In genomic region chr16:1446296-1447080, GRCh38 we compare ENCODE assay signal across 28 cellular contexts. TPM values are rescaled to one million over a fixed set of nuclear protein-coding genes. Genes with fewer than 3 reads are reported as not detected.
DNase-seq lines count a peak whose midpoint lies in the region; ATAC-seq, FAIRE-seq and TF ChIP-seq lines count a peak whose summit lies in the region.
"Had no signal": no experiment of that assay in that cellular context is flagged by ENCODE, and none has a peak within 500 bp of the region (broad histone marks: within the 10 kb centered on the region; RNA-seq: fewer than 3 reads in every experiment).

No MANE protein-coding gene starts in this region.

- H3K4me1 ChIP-seq in HepG2 (ENCODE audit: insufficient read depth, low read length), result peaks cover 7% of the 10 kb centered on the region
- no peaks in the 10 kb centered on the region for H3K4me1 ChIP-seq in right lobe of liver
- no peaks in the 10 kb centered on the region for H3K4me1 ChIP-seq in PC-3 (ENCODE audit: insufficient read depth, low read length)
- H3K4me1 ChIP-seq in foreskin keratinocyte, result no peaks in the 10 kb centered on the region
- H3K4me1 ChIP-seq: A549, HAP-1 had no signal

- H3F3A ChIP-seq in PC-3 (ENCODE audit: low read length, unreplicated experiment), result no peaks in the 10 kb centered on the region

- no peaks in the 10 kb centered on the region for H3K79me2 ChIP-seq in HepG2 (ENCODE audit: insufficient read depth, low read length)
- no peaks in the 10 kb centered on the region for H3K79me2 ChIP-seq in PC-3 (ENCODE audit: low read length)

- H3K9ac ChIP-seq in HepG2 (ENCODE audit: insufficient read depth, low read depth, low read length) (no peak overlapping the region), PC-3 (ENCODE audit: low read length) (no peak overlapping the region)
- H3K9ac ChIP-seq: GM23248 had no signal

- no peaks in the 10 kb centered on the region for H3K27me3 Mint-ChIP-seq in memory B cell
- H3K27me3 Mint-ChIP-seq: CD4-positive, CD25-positive, alpha-beta regulatory T cell; CD8-positive, alpha-beta memory T cell had no signal

- no peak overlapping the region for H3K4me3 ChIP-seq in HepG2 (replicated peaks in 1 of 3; ENCODE audit: insufficient read depth in 1 of 3, low read depth in 2 of 3, low read length in 3 of 3)
- H3K4me3 ChIP-seq in right lobe of liver, result no peak overlapping the region
- no peak overlapping the region for H3K4me3 ChIP-seq in PC-3 (ENCODE audit: low read length)
- H3K4me3 ChIP-seq: A549, GM23248, HAP-1 had no signal

- H3K27ac Mint-ChIP-seq in memory B cell, result peak overlapping the region; percentile 97
- H3K27ac Mint-ChIP-seq: CD4-positive, CD25-positive, alpha-beta regulatory T cell; CD8-positive, alpha-beta memory T cell had no signal

- intact Hi-C loops in HepG2 (cut with micrococcal nuclease; ENCODE audit: unreplicated experiment), result no loop called here
- intact Hi-C loops in right lobe of liver (cut with DNase I), result no loop called here
- intact Hi-C loops in PC-3 (cut with micrococcal nuclease), result no loop called here
- intact Hi-C loops in posterior cingulate gyrus (cut with DNase I), result no loop called here

- H3K4me2 ChIP-seq in HepG2 (ENCODE audit: low read depth, low read length) (no peak overlapping the region), PC-3 (ENCODE audit: low read length) (no peak overlapping the region)
- H3K4me2 ChIP-seq: A549 had no signal

- TF ChIP-seq POLR2A in HepG2 (IDR thresholded peaks at IDR 0.05; ENCODE audit: insufficient read depth in 1 of 2, low read depth in 2 of 2, low read length in 2 of 2) (no peak), right lobe of liver (IDR thresholded peaks at IDR 0.05) (no peak)

- peaks cover 0 to 1% of the 10 kb centered on the region in 2 experiments; a peak in 3 of 5 replicates for H3K27me3 ChIP-seq in HepG2 (ENCODE audit: control insufficient read depth in 1 of 2, insufficient read depth in 2 of 2, low read length in 2 of 2)
- H3K27me3 ChIP-seq in right lobe of liver, result no peaks in the 10 kb centered on the region
- H3K27me3 ChIP-seq in PC-3 (ENCODE audit: low read length), result no peaks in the 10 kb centered on the region
- H3K27me3 ChIP-seq in foreskin keratinocyte, result no peaks in the 10 kb centered on the region

- H3K27ac ChIP-seq in HepG2 (ENCODE audit: extremely low read length, insufficient read depth, low read length), result no peak overlapping the region
- H3K27ac ChIP-seq in right lobe of liver, result no peak overlapping the region
- no peak overlapping the region for H3K27ac ChIP-seq in PC-3 (ENCODE audit: low read length)
- no peak overlapping the region for H3K27ac ChIP-seq in foreskin keratinocyte
- H3K27ac ChIP-seq: 22Rv1, A549, GM23248, HL-60 had no signal

- H2AFZ ChIP-seq in HepG2 (ENCODE audit: low read length) (no peak overlapping the region), PC-3 (ENCODE audit: low read length) (no peak overlapping the region)
- H2AFZ ChIP-seq: GM23248 had no signal

- CTCF ChIA-PET in HepG2 (lab: Yijun Ruan, JAX; ENCODE audit: low intra/inter-chr PET ratio, low total read pairs) (no interaction called here), PC-3 (lab: Charles Lee) (no interaction called here)

- BruUV-seq in HepG2 (replicated peaks; lab: Mats Ljungman, UMichigan) (no TSS peak), PC-3 (replicated peaks; lab: Mats Ljungman, UMichigan) (TSS peak; percentile 23)

- peaks cover 2% of the 10 kb centered on the region for H3K4me1 Mint-ChIP-seq in memory B cell
- H3K4me1 Mint-ChIP-seq: CD4-positive, CD25-positive, alpha-beta regulatory T cell; CD8-positive, alpha-beta memory T cell had no signal

- H3K36me3 Mint-ChIP-seq in memory B cell, result peaks cover 4% of the 10 kb centered on the region

- in situ Hi-C loops in HepG2 (cut with HindIII; ENCODE audit: extremely low pct_ligation_motif_present, low pct_unique_long_range_greater_than_20kb), result no loop called here

- no peaks in the 10 kb centered on the region for H3K9me3 Mint-ChIP-seq in memory B cell
- H3K9me3 Mint-ChIP-seq: CD4-positive, CD25-positive, alpha-beta regulatory T cell; CD8-positive, alpha-beta memory T cell had no signal

- H4K20me1 ChIP-seq in HepG2 (ENCODE audit: insufficient read depth, low read length) (no peaks in the 10 kb centered on the region), PC-3 (ENCODE audit: low read length) (no peaks in the 10 kb centered on the region)

- DNase-seq in HepG2 (ENCODE audit: low spot score), result no peak
- no peak for DNase-seq in right lobe of liver
- DNase-seq in PC-3, result no peak
- no peak for DNase-seq in memory B cell (ENCODE audit: low spot score in 2 of 2)
- DNase-seq in NCI-H2196 treated with DMSO at 0.1 percent for 48 hours (lab: John Stamatoyannopoulos, UW; ENCODE audit: unreplicated experiment), result no peak
- DNase-seq in posterior cingulate gyrus, result no peak
- DNase-seq in foreskin keratinocyte, result no peak
- no peak for DNase-seq in hypothalamus (lab: John Stamatoyannopoulos, UW)
- DNase-seq: AML-193; C1 segment of cervical spinal cord; CD4-positive, CD25-positive, alpha-beta regulatory T cell; CD8-positive, alpha-beta memory T cell; COR-L47; DMS 273 treated with DMSO at 0.1 percent for 48 hours; DMS53; DND-41; EL; GM23248; IMR-90 had no signal

- over 99% methylated on average over 15 of the region's 41 CpGs for WGBS in HepG2 (ENCODE audit: low lambda C conversion rate)
- WGBS in right lobe of liver (ENCODE audit: insufficient coverage, low coverage, low lambda C conversion rate, missing lambda C conversion rate), result no CpG with 5 or more reads among the region's 41 CpGs

- no peak for TF ChIP-seq EP300 in HepG2 (IDR thresholded peaks at IDR 0.05; ENCODE audit: low read depth in 2 of 2, low read length in 2 of 2)
- no peak for TF ChIP-seq EP300 in HepG2 (CRISPR knock-in tag; IDR thresholded peaks at IDR 0.05; ENCODE audit: borderline replicate concordance)

- no peak for FAIRE-seq in HepG2 (lab: Jason Lieb, UNC)
- FAIRE-seq: A549, GM12892, GM18507 had no signal

- no peaks in the 10 kb centered on the region for H3K9me2 ChIP-seq in PC-3 (replicated peaks; ENCODE audit: low read length)

- TF ChIP-seq RAD21 in HepG2 (CRISPR knock-in tag; IDR thresholded peaks at IDR 0.05), result no peak

- H3K9me3 ChIP-seq in HepG2 (ENCODE audit: low read length) (no peaks in the 10 kb centered on the region), right lobe of liver (no peaks in the 10 kb centered on the region), PC-3 (ENCODE audit: low read length) (no peaks in the 10 kb centered on the region)
- H3K9me3 ChIP-seq: A549, HAP-1 had no signal

- H3K36me3 ChIP-seq in HepG2 (replicated peaks in 1 of 2; ENCODE audit: control insufficient read depth in 1 of 2, insufficient read depth in 2 of 2, low read length in 2 of 2) (peaks cover 2 to 4% of the 10 kb centered on the region in 2 experiments; a peak in 2 of 5 replicates), right lobe of liver (peaks cover 0 to 18% (median 0%) of the 10 kb centered on the region in 4 donors), PC-3 (ENCODE audit: low read depth, low read length) (no peaks in the 10 kb centered on the region)

- no peak for ATAC-seq in HepG2
- no peak for ATAC-seq in right lobe of liver
- ATAC-seq in PC-3, result no peak
- ATAC-seq in memory B cell (ENCODE audit: low read depth), result no peak
- ATAC-seq in foreskin keratinocyte, result no peak
- ATAC-seq: A549 had no signal

- TF ChIP-seq CTCF in HepG2 (CRISPR knock-in tag; IDR thresholded peaks at IDR 0.05) (no peak), right lobe of liver (IDR thresholded peaks at IDR 0.05) (no peak), PC-3 (conservative IDR thresholded peaks at IDR 0.05; ENCODE audit: low read depth, low read length) (no peak), foreskin keratinocyte (conservative IDR thresholded peaks at IDR 0.05) (no peak)

- H3K4me3 Mint-ChIP-seq in memory B cell, result no peak overlapping the region
- H3K4me3 Mint-ChIP-seq: CD4-positive, CD25-positive, alpha-beta regulatory T cell; CD8-positive, alpha-beta memory T cell had no signal

- POLR2A ChIA-PET in HepG2 (lab: Yijun Ruan, JAX), result no interaction called here
- POLR2A ChIA-PET in PC-3 (lab: Charles Lee; ENCODE audit: unreplicated experiment), result no interaction called here

RNA-seq across cellular contexts. Expression of gene CCDC154, which starts 2.1 kb away (rescaled TPM):
- total RNA-seq in HepG2 (2016; rRNA removed; fragmentation: Illumina TruSeq; extraction: Trizol) (1.5 and 1.8 TPM in 2 replicates), right lobe of liver (1 to 10 TPM in 2 of 6 experiments, under 1 TPM in 3, not detected in 1; 0.25 to 1.7 (median 0.79) TPM), PC-3 (2014; rRNA removed) (not detected in 2 replicates), foreskin keratinocyte (0.07 and 0.14 TPM in 2 replicates)
- total RNA-seq in HepG2 (2016; cell fraction: cytosol; rRNA removed; fragmentation: Illumina TruSeq; extraction: Trizol; ENCODE audit: low read depth), result 0.61 and 0.79 TPM in 2 replicates
- 1.4 and 1.7 TPM in 2 replicates for total RNA-seq in HepG2 (2016; cell fraction: insoluble cytoplasmic fraction; rRNA removed; fragmentation: Illumina TruSeq; extraction: Trizol)
- total RNA-seq in HepG2 (2016; cell fraction: membrane; rRNA removed; fragmentation: Illumina TruSeq; extraction: Trizol), result 0.83 and 1.1 TPM in 2 replicates
- 0.31 TPM in 1 of 2 replicates, not detected in the other for total RNA-seq in HepG2 (2016; cell fraction: nucleus; rRNA removed; fragmentation: Illumina TruSeq; extraction: Trizol)
- polyA plus RNA-seq in HepG2 (2011; rRNA removed) (0.84 and 0.92 TPM in 2 replicates), foreskin keratinocyte (0.22 and 0.28 TPM in 2 replicates)
- polyA plus RNA-seq in HepG2 (2011; cell fraction: cytosol; rRNA removed), result 0.24 and 0.56 TPM in 2 replicates
- polyA plus RNA-seq in HepG2 (2011; cell fraction: nucleus; rRNA removed), result 2.1 and 2.4 TPM in 2 replicates
- 0.48 and 1.2 TPM in 2 replicates for polyA plus RNA-seq in HepG2 (2012)
- 0.92 and 1.0 TPM in 2 replicates for polyA plus RNA-seq in HepG2 (2016; cell fraction: cytosol; fragmentation: Illumina TruSeq; extraction: Trizol; ENCODE audit: low read depth)
- polyA plus RNA-seq in HepG2 (2016; cell fraction: insoluble cytoplasmic fraction; fragmentation: Illumina TruSeq; extraction: Trizol; ENCODE audit: low read depth), result 0.65 and 1.6 TPM in 2 replicates
- 0.45 and 0.71 TPM in 2 replicates for polyA plus RNA-seq in HepG2 (2016; cell fraction: membrane; fragmentation: Illumina TruSeq; extraction: Trizol; ENCODE audit: low read depth)
- polyA plus RNA-seq in HepG2 (2016; cell fraction: nucleus; fragmentation: Illumina TruSeq; extraction: Trizol; ENCODE audit: insufficient read depth, low read depth), result 2.3 and 3.5 TPM in 2 replicates
- not detected in 2 replicates for polyA minus RNA-seq in HepG2 (2011; rRNA and poly(A)+ RNA removed; ENCODE audit: low replicate concordance)
- polyA minus RNA-seq in HepG2 (2011; cell fraction: cytosol; rRNA and poly(A)+ RNA removed), result not detected in 2 replicates
- polyA minus RNA-seq in HepG2 (2011; cell fraction: nucleus; rRNA and poly(A)+ RNA removed), result 0.12 and 0.26 TPM in 2 replicates
- total RNA-seq: GM23248, H4, IMR-90 had no signal
- polyA plus RNA-seq: CD4-positive, CD25-positive, alpha-beta regulatory T cell; CD8-positive, alpha-beta memory T cell had no signal

RNA-seq across cellular contexts. Expression of gene PERCC1, which starts 15.6 kb away (rescaled TPM):
- total RNA-seq in HepG2 (2016; rRNA removed; fragmentation: Illumina TruSeq; extraction: Trizol) (0.15 TPM in 1 of 2 replicates, not detected in the other), right lobe of liver (not detected), PC-3 (2014; rRNA removed) (not detected in 2 replicates), foreskin keratinocyte (not detected in 2 replicates)
- total RNA-seq in HepG2 (2016; cell fraction: cytosol; rRNA removed; fragmentation: Illumina TruSeq; extraction: Trizol; ENCODE audit: low read depth), result not detected in 2 replicates
- total RNA-seq in HepG2 (2016; cell fraction: insoluble cytoplasmic fraction; rRNA removed; fragmentation: Illumina TruSeq; extraction: Trizol), result 0.13 TPM in 1 of 2 replicates, not detected in the other
- not detected in 2 replicates for total RNA-seq in HepG2 (2016; cell fraction: membrane; rRNA removed; fragmentation: Illumina TruSeq; extraction: Trizol)
- total RNA-seq in HepG2 (2016; cell fraction: nucleus; rRNA removed; fragmentation: Illumina TruSeq; extraction: Trizol), result not detected in 2 replicates
- polyA plus RNA-seq in HepG2 (2011; rRNA removed) (not detected in 2 replicates), foreskin keratinocyte (not detected in 2 replicates)
- polyA plus RNA-seq in HepG2 (2011; cell fraction: cytosol; rRNA removed), result not detected in 2 replicates
- not detected in 2 replicates for polyA plus RNA-seq in HepG2 (2011; cell fraction: nucleus; rRNA removed)
- polyA plus RNA-seq in HepG2 (2012), result not detected in 2 replicates
- not detected in 2 replicates for polyA plus RNA-seq in HepG2 (2016; cell fraction: cytosol; fragmentation: Illumina TruSeq; extraction: Trizol; ENCODE audit: low read depth)
- polyA plus RNA-seq in HepG2 (2016; cell fraction: insoluble cytoplasmic fraction; fragmentation: Illumina TruSeq; extraction: Trizol; ENCODE audit: low read depth), result not detected in 2 replicates
- polyA plus RNA-seq in HepG2 (2016; cell fraction: membrane; fragmentation: Illumina TruSeq; extraction: Trizol; ENCODE audit: low read depth), result not detected in 2 replicates
- polyA plus RNA-seq in HepG2 (2016; cell fraction: nucleus; fragmentation: Illumina TruSeq; extraction: Trizol; ENCODE audit: insufficient read depth, low read depth), result not detected in 2 replicates
- polyA minus RNA-seq in HepG2 (2011; rRNA and poly(A)+ RNA removed; ENCODE audit: low replicate concordance), result not detected in 2 replicates
- polyA minus RNA-seq in HepG2 (2011; cell fraction: cytosol; rRNA and poly(A)+ RNA removed), result not detected in 2 replicates
- polyA minus RNA-seq in HepG2 (2011; cell fraction: nucleus; rRNA and poly(A)+ RNA removed), result not detected in 2 replicates
- total RNA-seq: CD4-positive, CD25-positive, alpha-beta regulatory T cell; G401; GM23248; H4; HT1080; IMR-90 had no signal
- polyA plus RNA-seq: A549; CD4-positive, CD25-positive, alpha-beta regulatory T cell; CD8-positive, alpha-beta memory T cell; GM23248; IMR-90 had no signal

RNA-seq across cellular contexts. Expression of gene UQCC4, which starts 25.9 kb away (rescaled TPM):
- 29.6 and 29.9 TPM in 2 replicates for total RNA-seq in HepG2 (2016; rRNA removed; fragmentation: Illumina TruSeq; extraction: Trizol)
- 22.0 and 23.6 TPM in 2 replicates for total RNA-seq in HepG2 (2016; cell fraction: cytosol; rRNA removed; fragmentation: Illumina TruSeq; extraction: Trizol; ENCODE audit: low read depth)
- total RNA-seq in HepG2 (2016; cell fraction: insoluble cytoplasmic fraction; rRNA removed; fragmentation: Illumina TruSeq; extraction: Trizol), result 27.3 and 30.2 TPM in 2 replicates
- 24.5 and 33.2 TPM in 2 replicates for total RNA-seq in HepG2 (2016; cell fraction: membrane; rRNA removed; fragmentation: Illumina TruSeq; extraction: Trizol)
- total RNA-seq in HepG2 (2016; cell fraction: nucleus; rRNA removed; fragmentation: Illumina TruSeq; extraction: Trizol), result 11.7 and 14.7 TPM in 2 replicates
- 17.6 and 19.2 TPM in 2 replicates for polyA plus RNA-seq in HepG2 (2011; rRNA removed)
- 21.5 and 24.4 TPM in 2 replicates for polyA plus RNA-seq in HepG2 (2011; cell fraction: cytosol; rRNA removed)
- polyA plus RNA-seq in HepG2 (2011; cell fraction: nucleus; rRNA removed), result 9.1 and 10.9 TPM in 2 replicates
- 8.9 and 10.5 TPM in 2 replicates for polyA plus RNA-seq in HepG2 (2012)
- 13.9 and 22.1 TPM in 2 replicates for polyA plus RNA-seq in HepG2 (2016; cell fraction: cytosol; fragmentation: Illumina TruSeq; extraction: Trizol; ENCODE audit: low read depth)
- polyA plus RNA-seq in HepG2 (2016; cell fraction: insoluble cytoplasmic fraction; fragmentation: Illumina TruSeq; extraction: Trizol; ENCODE audit: low read depth), result 19.8 and 20.7 TPM in 2 replicates
- polyA plus RNA-seq in HepG2 (2016; cell fraction: membrane; fragmentation: Illumina TruSeq; extraction: Trizol; ENCODE audit: low read depth), result 17.4 and 20.9 TPM in 2 replicates
- 20.4 and 23.0 TPM in 2 replicates for polyA plus RNA-seq in HepG2 (2016; cell fraction: nucleus; fragmentation: Illumina TruSeq; extraction: Trizol; ENCODE audit: insufficient read depth, low read depth)
- 10.9 and 14.0 TPM in 2 replicates for polyA minus RNA-seq in HepG2 (2011; rRNA and poly(A)+ RNA removed; ENCODE audit: low replicate concordance)
- 5.3 and 5.4 TPM in 2 replicates for polyA minus RNA-seq in HepG2 (2011; cell fraction: cytosol; rRNA and poly(A)+ RNA removed)
- 6.5 and 7.5 TPM in 2 replicates for polyA minus RNA-seq in HepG2 (2011; cell fraction: nucleus; rRNA and poly(A)+ RNA removed)
- 10 to 100 TPM in 1 of 6 experiments, 1 to 10 TPM in 5; 5.6 to 11.5 (median 6.0) TPM for total RNA-seq in right lobe of liver
- 27.0 and 33.2 TPM in 2 replicates for total RNA-seq in PC-3 (2014; rRNA removed)
- 20.9 and 22.9 TPM in 2 replicates for total RNA-seq in foreskin keratinocyte
- 26.1 and 32.5 TPM in 2 replicates for polyA plus RNA-seq in foreskin keratinocyte

RNA-seq across cellular contexts. Expression of gene CLCN7, which starts 28.3 kb away (rescaled TPM):
- total RNA-seq in HepG2 (2016; rRNA removed; fragmentation: Illumina TruSeq; extraction: Trizol) (9.8 and 25.1 TPM in 2 replicates), right lobe of liver (10 to 100 TPM; 36.0 to 50.8 (median 40.8) TPM), PC-3 (2014; rRNA removed) (48.2 and 66.6 TPM in 2 replicates), foreskin keratinocyte (32.2 and 37.7 TPM in 2 replicates)
- 8.5 and 9.5 TPM in 2 replicates for total RNA-seq in HepG2 (2016; cell fraction: cytosol; rRNA removed; fragmentation: Illumina TruSeq; extraction: Trizol; ENCODE audit: low read depth)
- 6.2 and 24.1 TPM in 2 replicates for total RNA-seq in HepG2 (2016; cell fraction: insoluble cytoplasmic fraction; rRNA removed; fragmentation: Illumina TruSeq; extraction: Trizol)
- 6.7 and 7.5 TPM in 2 replicates for total RNA-seq in HepG2 (2016; cell fraction: membrane; rRNA removed; fragmentation: Illumina TruSeq; extraction: Trizol)
- total RNA-seq in HepG2 (2016; cell fraction: nucleus; rRNA removed; fragmentation: Illumina TruSeq; extraction: Trizol), result 22.9 and 27.4 TPM in 2 replicates
- polyA plus RNA-seq in HepG2 (2011; rRNA removed) (24.6 and 33.6 TPM in 2 replicates), foreskin keratinocyte (25.2 and 28.2 TPM in 2 replicates)
- polyA plus RNA-seq in HepG2 (2011; cell fraction: cytosol; rRNA removed), result 11.6 and 26.3 TPM in 2 replicates
- polyA plus RNA-seq in HepG2 (2011; cell fraction: nucleus; rRNA removed), result 413 and 489 TPM in 2 replicates
- polyA plus RNA-seq in HepG2 (2012), result 30.8 and 56.7 TPM in 2 replicates
- 1.7 and 1.8 TPM in 2 replicates for polyA plus RNA-seq in HepG2 (2016; cell fraction: cytosol; fragmentation: Illumina TruSeq; extraction: Trizol; ENCODE audit: low read depth)
- polyA plus RNA-seq in HepG2 (2016; cell fraction: insoluble cytoplasmic fraction; fragmentation: Illumina TruSeq; extraction: Trizol; ENCODE audit: low read depth), result 6.7 and 9.1 TPM in 2 replicates
- polyA plus RNA-seq in HepG2 (2016; cell fraction: membrane; fragmentation: Illumina TruSeq; extraction: Trizol; ENCODE audit: low read depth), result 3.8 and 6.1 TPM in 2 replicates
- polyA plus RNA-seq in HepG2 (2016; cell fraction: nucleus; fragmentation: Illumina TruSeq; extraction: Trizol; ENCODE audit: insufficient read depth, low read depth), result 78.0 and 79.0 TPM in 2 replicates
- polyA minus RNA-seq in HepG2 (2011; rRNA and poly(A)+ RNA removed; ENCODE audit: low replicate concordance), result 47.8 and 83.3 TPM in 2 replicates
- polyA minus RNA-seq in HepG2 (2011; cell fraction: cytosol; rRNA and poly(A)+ RNA removed), result 15.7 and 20.3 TPM in 2 replicates
- 46.9 and 49.4 TPM in 2 replicates for polyA minus RNA-seq in HepG2 (2011; cell fraction: nucleus; rRNA and poly(A)+ RNA removed)

RNA-seq across cellular contexts. Expression of gene UNKL, which starts 32.0 kb away (rescaled TPM):
- total RNA-seq in HepG2 (2016; rRNA removed; fragmentation: Illumina TruSeq; extraction: Trizol) (11.0 and 17.6 TPM in 2 replicates), right lobe of liver (10 to 100 TPM in 4 of 6 experiments, 1 to 10 TPM in 2; 9.0 to 14.2 (median 12.0) TPM), PC-3 (2014; rRNA removed) (18.8 and 33.9 TPM in 2 replicates), foreskin keratinocyte (3.6 and 4.3 TPM in 2 replicates)
- total RNA-seq in HepG2 (2016; cell fraction: cytosol; rRNA removed; fragmentation: Illumina TruSeq; extraction: Trizol; ENCODE audit: low read depth), result 5.5 and 6.6 TPM in 2 replicates
- 10.1 and 16.6 TPM in 2 replicates for total RNA-seq in HepG2 (2016; cell fraction: insoluble cytoplasmic fraction; rRNA removed; fragmentation: Illumina TruSeq; extraction: Trizol)
- total RNA-seq in HepG2 (2016; cell fraction: membrane; rRNA removed; fragmentation: Illumina TruSeq; extraction: Trizol), result 9.9 and 10.4 TPM in 2 replicates
- 12.2 and 16.5 TPM in 2 replicates for total RNA-seq in HepG2 (2016; cell fraction: nucleus; rRNA removed; fragmentation: Illumina TruSeq; extraction: Trizol)
- polyA plus RNA-seq in HepG2 (2011; rRNA removed) (10.4 and 13.4 TPM in 2 replicates), foreskin keratinocyte (2.0 and 2.1 TPM in 2 replicates)
- polyA plus RNA-seq in HepG2 (2011; cell fraction: cytosol; rRNA removed), result 3.3 and 4.7 TPM in 2 replicates
- polyA plus RNA-seq in HepG2 (2011; cell fraction: nucleus; rRNA removed), result 75.3 and 105 TPM in 2 replicates
- 7.2 and 11.6 TPM in 2 replicates for polyA plus RNA-seq in HepG2 (2012)
- 2.4 and 4.0 TPM in 2 replicates for polyA plus RNA-seq in HepG2 (2016; cell fraction: cytosol; fragmentation: Illumina TruSeq; extraction: Trizol; ENCODE audit: low read depth)
- 11.7 and 13.2 TPM in 2 replicates for polyA plus RNA-seq in HepG2 (2016; cell fraction: insoluble cytoplasmic fraction; fragmentation: Illumina TruSeq; extraction: Trizol; ENCODE audit: low read depth)
- 4.2 and 6.8 TPM in 2 replicates for polyA plus RNA-seq in HepG2 (2016; cell fraction: membrane; fragmentation: Illumina TruSeq; extraction: Trizol; ENCODE audit: low read depth)
- 48.5 and 55.0 TPM in 2 replicates for polyA plus RNA-seq in HepG2 (2016; cell fraction: nucleus; fragmentation: Illumina TruSeq; extraction: Trizol; ENCODE audit: insufficient read depth, low read depth)
- polyA minus RNA-seq in HepG2 (2011; rRNA and poly(A)+ RNA removed; ENCODE audit: low replicate concordance), result 14.8 and 18.0 TPM in 2 replicates
- 7.9 and 12.6 TPM in 2 replicates for polyA minus RNA-seq in HepG2 (2011; cell fraction: cytosol; rRNA and poly(A)+ RNA removed)
- polyA minus RNA-seq in HepG2 (2011; cell fraction: nucleus; rRNA and poly(A)+ RNA removed), result 9.3 and 22.1 TPM in 2 replicates
